Comparison of ENCODE assay signal across 20 cellular contexts in genomic region chr1:78691995-78692747, GRCh38. TPM values are rescaled to one million over a fixed set of nuclear protein-coding genes. Genes with fewer than 3 reads are reported as not detected.
DNase-seq lines count a peak whose midpoint lies in the region; ATAC-seq, FAIRE-seq and TF ChIP-seq lines count a peak whose summit lies in the region.
"Had no signal": no experiment of that assay in that cellular context is flagged by ENCODE, and none has a peak within 500 bp of the region (broad histone marks: within the 10 kb centered on the region; RNA-seq: fewer than 3 reads in every experiment).

No MANE protein-coding gene starts in this region.

- H3K27me3 ChIP-seq in endothelial cell of umbilical vein (ENCODE audit: control insufficient read depth in 2 of 2, insufficient read depth in 2 of 2, low read length in 2 of 2) = no peaks in the 10 kb centered on the region
- H3K27me3 ChIP-seq: cardiac muscle cell, left lung, tibial artery had no signal

- no peaks in the 10 kb centered on the region for H3K4me1 Mint-ChIP-seq in immature natural killer cell
- H3K4me1 Mint-ChIP-seq: endodermal cell had no signal

- H3K4me3 Mint-ChIP-seq in immature natural killer cell = no peak overlapping the region
- H3K4me3 Mint-ChIP-seq: endodermal cell; T-helper 2 cell treated with Interferon-gamma antibody and Interleukin-4, amounts not matched to agents 5 μg/mL and 100 μg/mL, for 36 hours had no signal

- peaks cover 2% of the 10 kb centered on the region for H3K4me1 ChIP-seq in endothelial cell of umbilical vein (ENCODE audit: control insufficient read depth, extremely low read depth, insufficient read depth, low read length)
- H3K4me1 ChIP-seq: left lung, tibial artery had no signal

- dilution Hi-C loops in endothelial cell of umbilical vein (cut with MboI; ENCODE audit: extremely low pct_ligation_motif_present, low sequenced_read_pairs) = no loop called here

- H3K9ac ChIP-seq in endothelial cell of umbilical vein (replicated peaks; ENCODE audit: extremely low read depth, insufficient read depth, low read length) = no peak overlapping the region

- DNase-seq in A172 (ENCODE audit: low spot score) = peak; percentile 58
- DNase-seq in ELR (ENCODE audit: low read depth) = peak; percentile 93
- DNase-seq in NCI-H345 treated with DMSO at 0.1 percent for 48 hours (lab: John Stamatoyannopoulos, UW; ENCODE audit: unreplicated experiment) = peak; percentile 70
- no peak for DNase-seq in endothelial cell of umbilical vein (ENCODE audit: low read depth, low spot score)
- no peak for DNase-seq in activated naive CD4-positive, alpha-beta T cell (lab: John Stamatoyannopoulos, UW)
- DNase-seq in immature natural killer cell = no peak
- DNase-seq in NCI-H146 treated with DMSO at 0.1 percent for 48 hours (lab: John Stamatoyannopoulos, UW; ENCODE audit: unreplicated experiment) = no peak
- DNase-seq: activated CD4-positive, alpha-beta T cell treated with anti-CD3 and anti-CD28 coated beads, Interleukin-2, amount 50 U/mL, for 4 hours; activated gamma-delta T cell; DMS153; endodermal cell; head of caudate nucleus; left lung; NCI-H510A; RPMI8226; stimulated activated CD4-positive, alpha-beta T cell treated with anti-CD3 and anti-CD28 coated beads, Interleukin-15, amount 100 ng/mL, for 24 hours; tibial artery had no signal

- intact Hi-C loops in endothelial cell of umbilical vein (cut with micrococcal nuclease) = no loop called here

- no peaks in the 10 kb centered on the region for H3K79me2 ChIP-seq in endothelial cell of umbilical vein (ENCODE audit: control insufficient read depth, insufficient read depth, low read length)

- TF ChIP-seq CTCF in endothelial cell of umbilical vein (IDR thresholded peaks at IDR 0.05; ENCODE audit: extremely low read depth in 1 of 2, insufficient read depth in 1 of 2, low read depth in 1 of 2, low read length in 2 of 2) = no peak

- H3K36me3 Mint-ChIP-seq in immature natural killer cell = no peaks in the 10 kb centered on the region

- ATAC-seq in HG03457 (IDR thresholded peaks at IDR 0.05; ENCODE audit: unreplicated experiment) = no peak
- ATAC-seq: left lung had no signal

- peaks cover 0 to 4% (median 0%) of the 10 kb centered on the region in 6 donors for H3K9me3 Mint-ChIP-seq in immature natural killer cell
- H3K9me3 Mint-ChIP-seq: T-helper 2 cell treated with Interferon-gamma antibody and Interleukin-4, amounts not matched to agents 5 μg/mL and 100 μg/mL, for 36 hours had no signal

- H3K4me3 ChIP-seq in endothelial cell of umbilical vein (replicated peaks in 1 of 3; ENCODE audit: insufficient read depth in 1 of 3, low read depth in 1 of 3, low read length in 3 of 3) = no peak overlapping the region
- H3K4me3 ChIP-seq: cardiac muscle cell, left lung, tibial artery had no signal

- POLR2A ChIA-PET in endothelial cell of umbilical vein (lab: Charles Lee) = no interaction called here

- no peaks in the 10 kb centered on the region for H3K36me3 ChIP-seq in endothelial cell of umbilical vein (ENCODE audit: control insufficient read depth in 2 of 2, extremely low read depth in 1 of 2, insufficient read depth in 2 of 2, low read length in 2 of 2)
- H3K36me3 ChIP-seq: cardiac muscle cell, left lung, tibial artery had no signal

- H3K27ac Mint-ChIP-seq in immature natural killer cell = no peak overlapping the region
- H3K27ac Mint-ChIP-seq: endodermal cell; T-helper 2 cell treated with Interferon-gamma antibody and Interleukin-4, amounts not matched to agents 5 μg/mL and 100 μg/mL, for 36 hours had no signal

- no peaks in the 10 kb centered on the region for H4K20me1 ChIP-seq in endothelial cell of umbilical vein (replicated peaks; ENCODE audit: control insufficient read depth, extremely low read depth, insufficient read depth, low read length)

- CTCF ChIA-PET in endothelial cell of umbilical vein (lab: Charles Lee) = no interaction called here

- FAIRE-seq in endothelial cell of umbilical vein (lab: Jason Lieb, UNC) = no peak

- H3K9me1 ChIP-seq in endothelial cell of umbilical vein (replicated peaks; ENCODE audit: control insufficient read depth, extremely low read depth, insufficient read depth, low read length) = no peaks in the 10 kb centered on the region

- H3K4me2 ChIP-seq in endothelial cell of umbilical vein (ENCODE audit: insufficient read depth, low read length) = no peak overlapping the region

- no peak for TF ChIP-seq POLR2A in endothelial cell of umbilical vein (IDR thresholded peaks at IDR 0.05; ENCODE audit: low read depth, low read length)

- peaks cover 0 to 9% (median 5%) of the 10 kb centered on the region in 3 donors for H3K27me3 Mint-ChIP-seq in immature natural killer cell (ENCODE audit: low read depth in 3 of 3)

- no peaks in the 10 kb centered on the region for H3K9me3 ChIP-seq in endothelial cell of umbilical vein (replicated peaks; ENCODE audit: control insufficient read depth, insufficient read depth, low read length)
- H3K9me3 ChIP-seq: left lung, tibial artery had no signal

- no peak overlapping the region for H3K27ac ChIP-seq in endothelial cell of umbilical vein (ENCODE audit: insufficient read depth, low read depth, low read length)
- H3K27ac ChIP-seq: cardiac muscle cell, left lung, tibial artery had no signal

- H2AFZ ChIP-seq in endothelial cell of umbilical vein (ENCODE audit: low read depth, low read length) = no peak overlapping the region

- no TSS peak for BruUV-seq in endothelial cell of umbilical vein (replicated peaks; lab: Mats Ljungman, UMichigan)

TF ChIP-seq in endothelial cell of umbilical vein, 7 proteins besides CTCF, POLR2A, EP300 and RAD21:
- TF ChIP-seq GATA2 (IDR thresholded peaks at IDR 0.05; ENCODE audit: insufficient read depth, insufficient read length, low read depth, low read length) = peak; percentile 63
- no peak for TF ChIP-seq FOS (IDR thresholded peaks at IDR 0.05; ENCODE audit: borderline replicate concordance, insufficient read depth, low read length)

RNA-seq across cellular contexts. Expression of gene IFI44, which starts 42.5 kb away (rescaled TPM):
- total RNA-seq in A172 (2014; rRNA removed; shearing (Covaris generic)) = 35.2 and 40.0 TPM in 2 replicates
- 9.6 and 11.8 TPM in 2 replicates for total RNA-seq in endothelial cell of umbilical vein
- polyA plus RNA-seq in endothelial cell of umbilical vein (10.1 and 12.3 TPM in 2 replicates), immature natural killer cell (10 to 100 TPM in 2 of 3 donors, 1 to 10 TPM in 1; 3.0 to 15.9 (median 14.3) TPM)
- polyA plus RNA-seq in endothelial cell of umbilical vein (2011; cell fraction: cytosol; rRNA removed) = 14.2 and 16.1 TPM in 2 replicates
- 45.8 and 48.3 TPM in 2 replicates for polyA plus RNA-seq in endothelial cell of umbilical vein (2011; cell fraction: nucleus; rRNA removed)
- polyA plus RNA-seq in endothelial cell of umbilical vein (2012) = 17.1 and 29.7 TPM in 2 replicates
- polyA minus RNA-seq in endothelial cell of umbilical vein = 20.1 and 21.7 TPM in 2 replicates
- polyA minus RNA-seq in endothelial cell of umbilical vein (2011; cell fraction: cytosol; rRNA and poly(A)+ RNA removed) = 0.92 TPM
- polyA minus RNA-seq in endothelial cell of umbilical vein (2011; cell fraction: nucleus; rRNA and poly(A)+ RNA removed) = 24.0 and 30.1 TPM in 2 replicates
- total RNA-seq: cardiac muscle cell, endodermal cell had no signal
- polyA plus RNA-seq: cardiac muscle cell had no signal

Comparison
In these comparisons a context has a peak if more than half of its experiments do, and no peak if none do; other contexts are left out.
1. DNase-seq: peak in A172 (single experiment), ELR (single experiment) and NCI-H345 treated with DMSO at 0.1 percent for 48 hours (single experiment); none in endothelial cell of umbilical vein (single experiment), activated naive CD4-positive, alpha-beta T cell (0 of 4), immature natural killer cell (0 of 3) and NCI-H146 treated with DMSO at 0.1 percent for 48 hours (single experiment).